1 cellular context compared by ENCODE assay signal in genomic region chr1:8598060-8598724, GRCh38.
TF ChIP-seq lines count a peak whose summit lies in the region.

No MANE protein-coding gene starts in this region.

TF ChIP-seq in GM23338, 12 proteins besides CTCF, POLR2A, EP300 and RAD21 (continued from another document):
- TF ChIP-seq, protein P1, sequence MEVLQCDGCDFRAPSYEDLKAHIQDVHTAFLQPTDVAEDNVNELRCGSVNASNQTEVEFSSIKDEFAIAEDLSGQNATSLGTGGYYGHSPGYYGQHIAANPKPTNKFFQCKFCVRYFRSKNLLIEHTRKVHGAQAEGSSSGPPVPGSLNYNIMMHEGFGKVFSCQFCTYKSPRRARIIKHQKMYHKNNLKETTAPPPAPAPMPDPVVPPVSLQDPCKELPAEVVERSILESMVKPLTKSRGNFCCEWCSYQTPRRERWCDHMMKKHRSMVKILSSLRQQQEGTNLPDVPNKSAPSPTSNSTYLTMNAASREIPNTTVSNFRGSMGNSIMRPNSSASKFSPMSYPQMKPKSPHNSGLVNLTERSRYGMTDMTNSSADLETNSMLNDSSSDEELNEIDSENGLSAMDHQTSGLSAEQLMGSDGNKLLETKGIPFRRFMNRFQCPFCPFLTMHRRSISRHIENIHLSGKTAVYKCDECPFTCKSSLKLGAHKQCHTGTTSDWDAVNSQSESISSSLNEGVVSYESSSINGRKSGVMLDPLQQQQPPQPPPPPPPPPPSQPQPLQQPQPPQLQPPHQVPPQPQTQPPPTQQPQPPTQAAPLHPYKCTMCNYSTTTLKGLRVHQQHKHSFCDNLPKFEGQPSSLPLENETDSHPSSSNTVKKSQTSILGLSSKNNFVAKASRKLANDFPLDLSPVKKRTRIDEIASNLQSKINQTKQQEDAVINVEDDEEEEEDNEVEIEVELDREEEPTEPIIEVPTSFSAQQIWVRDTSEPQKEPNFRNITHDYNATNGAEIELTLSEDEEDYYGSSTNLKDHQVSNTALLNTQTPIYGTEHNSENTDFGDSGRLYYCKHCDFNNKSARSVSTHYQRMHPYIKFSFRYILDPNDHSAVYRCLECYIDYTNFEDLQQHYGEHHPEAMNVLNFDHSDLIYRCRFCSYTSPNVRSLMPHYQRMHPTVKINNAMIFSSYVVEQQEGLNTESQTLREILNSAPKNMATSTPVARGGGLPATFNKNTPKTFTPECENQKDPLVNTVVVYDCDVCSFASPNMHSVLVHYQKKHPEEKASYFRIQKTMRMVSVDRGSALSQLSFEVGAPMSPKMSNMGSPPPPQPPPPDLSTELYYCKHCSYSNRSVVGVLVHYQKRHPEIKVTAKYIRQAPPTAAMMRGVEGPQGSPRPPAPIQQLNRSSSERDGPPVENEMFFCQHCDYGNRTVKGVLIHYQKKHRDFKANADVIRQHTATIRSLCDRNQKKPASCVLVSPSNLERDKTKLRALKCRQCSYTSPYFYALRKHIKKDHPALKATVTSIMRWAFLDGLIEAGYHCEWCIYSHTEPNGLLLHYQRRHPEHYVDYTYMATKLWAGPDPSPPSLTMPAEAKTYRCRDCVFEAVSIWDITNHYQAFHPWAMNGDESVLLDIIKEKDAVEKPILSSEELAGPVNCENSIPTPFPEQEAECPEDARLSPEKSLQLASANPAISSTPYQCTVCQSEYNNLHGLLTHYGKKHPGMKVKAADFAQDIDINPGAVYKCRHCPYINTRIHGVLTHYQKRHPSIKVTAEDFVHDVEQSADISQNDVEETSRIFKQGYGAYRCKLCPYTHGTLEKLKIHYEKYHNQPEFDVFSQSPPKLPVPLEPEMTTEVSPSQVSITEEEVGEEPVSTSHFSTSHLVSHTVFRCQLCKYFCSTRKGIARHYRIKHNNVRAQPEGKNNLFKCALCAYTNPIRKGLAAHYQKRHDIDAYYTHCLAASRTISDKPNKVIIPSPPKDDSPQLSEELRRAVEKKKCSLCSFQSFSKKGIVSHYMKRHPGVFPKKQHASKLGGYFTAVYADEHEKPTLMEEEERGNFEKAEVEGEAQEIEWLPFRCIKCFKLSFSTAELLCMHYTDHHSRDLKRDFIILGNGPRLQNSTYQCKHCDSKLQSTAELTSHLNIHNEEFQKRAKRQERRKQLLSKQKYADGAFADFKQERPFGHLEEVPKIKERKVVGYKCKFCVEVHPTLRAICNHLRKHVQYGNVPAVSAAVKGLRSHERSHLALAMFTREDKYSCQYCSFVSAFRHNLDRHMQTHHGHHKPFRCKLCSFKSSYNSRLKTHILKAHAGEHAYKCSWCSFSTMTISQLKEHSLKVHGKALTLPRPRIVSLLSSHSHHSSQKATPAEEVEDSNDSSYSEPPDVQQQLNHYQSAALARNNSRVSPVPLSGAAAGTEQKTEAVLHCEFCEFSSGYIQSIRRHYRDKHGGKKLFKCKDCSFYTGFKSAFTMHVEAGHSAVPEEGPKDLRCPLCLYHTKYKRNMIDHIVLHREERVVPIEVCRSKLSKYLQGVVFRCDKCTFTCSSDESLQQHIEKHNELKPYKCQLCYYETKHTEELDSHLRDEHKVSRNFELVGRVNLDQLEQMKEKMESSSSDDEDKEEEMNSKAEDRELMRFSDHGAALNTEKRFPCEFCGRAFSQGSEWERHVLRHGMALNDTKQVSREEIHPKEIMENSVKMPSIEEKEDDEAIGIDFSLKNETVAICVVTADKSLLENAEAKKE (CRISPR knock-in tag; IDR thresholded peaks at IDR 0.05) = no peak
- TF ChIP-seq JUNB (IDR thresholded peaks at IDR 0.05; ENCODE audit: unreplicated experiment) (no peak), EZH2phosphoT487 (IDR thresholded peaks at IDR 0.05; ENCODE audit: unreplicated experiment) (no peak), NANOG (IDR thresholded peaks at IDR 0.05; ENCODE audit: borderline replicate concordance) (no peak), ETS1 (IDR thresholded peaks at IDR 0.05) (no peak)
TF ChIP-seq in GM23338: peak in this region for 0.
